12 cellular contexts compared by ENCODE assay signal in the genomic region with DNA sequence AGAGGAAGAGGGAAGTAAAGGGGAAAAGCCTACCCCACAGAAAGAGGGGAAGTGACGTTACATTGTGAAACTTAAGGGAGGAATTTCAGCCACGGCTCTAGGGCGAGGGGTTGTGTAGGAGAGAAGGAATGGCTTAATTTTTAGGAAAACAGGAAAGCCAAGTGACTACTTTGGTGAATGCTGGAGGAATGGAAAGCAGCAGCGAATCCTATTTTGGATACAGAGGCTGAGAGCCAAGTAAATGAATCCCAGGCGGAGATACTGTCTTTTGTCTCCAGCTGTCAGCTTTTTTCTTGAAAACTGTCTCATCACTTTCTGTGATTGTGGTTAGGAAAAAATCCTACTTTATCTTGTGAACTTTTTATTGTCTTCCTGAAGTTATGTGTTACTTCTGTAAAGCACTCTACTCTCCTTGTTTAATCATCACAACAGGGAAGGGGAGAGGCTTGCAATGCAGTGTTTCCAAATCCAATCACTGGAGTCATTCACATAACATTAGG.
DNase-seq lines count a peak whose midpoint lies in the region; ATAC-seq and TF ChIP-seq lines count a peak whose summit lies in the region.
"Had no signal": no experiment of that assay in that cellular context is flagged by ENCODE, and none has a peak within 500 bp of the region (broad histone marks: within the 10 kb centered on the region; RNA-seq: fewer than 3 reads in every experiment).

No MANE protein-coding gene starts in this region.

- H3K27ac ChIP-seq in breast epithelium: peak overlapping the region; percentile 70 to 85
- H3K27ac ChIP-seq in mammary epithelial cell (ENCODE audit: insufficient read depth, low read depth, low read length): no peak overlapping the region
- peak overlapping the region; percentile 36 for H3K27ac ChIP-seq in epithelial cell of prostate
- peak overlapping the region; percentile 77 to 83 for H3K27ac ChIP-seq in uterus
- H3K27ac ChIP-seq: cardiac muscle cell had no signal

- no peaks in the 10 kb centered on the region for H3K27me3 ChIP-seq in breast epithelium
- H3K27me3 ChIP-seq in mammary epithelial cell (ENCODE audit: insufficient read depth, low read length): no peaks in the 10 kb centered on the region
- no peaks in the 10 kb centered on the region for H3K27me3 ChIP-seq in uterus
- H3K27me3 ChIP-seq: cardiac muscle cell had no signal

- H3K9me3 ChIP-seq in breast epithelium (no peaks in the 10 kb centered on the region), mammary epithelial cell (replicated peaks; ENCODE audit: insufficient read depth, low read length) (peaks cover 6% of the 10 kb centered on the region), uterus (no peaks in the 10 kb centered on the region)

- H3K4me3 ChIP-seq in breast epithelium (peak overlapping the region; percentile 12 to 42 (median 21)), mammary epithelial cell (replicated peaks in 1 of 3; ENCODE audit: insufficient read depth in 1 of 3, low read depth in 2 of 3, low read length in 3 of 3) (no peak overlapping the region), uterus (peak overlapping the region; percentile 0 to 14)
- H3K4me3 ChIP-seq: cardiac muscle cell had no signal

- ATAC-seq in HG03039 (IDR thresholded peaks at IDR 0.05; ENCODE audit: unreplicated experiment): no peak
- ATAC-seq: activated CD4-positive, alpha-beta T cell treated with anti-CD3 and anti-CD28 coated beads for 36 hours; HCT116 had no signal

- intact Hi-C loops in breast epithelium (cut with DNase I; ENCODE audit: low total_unique reads): no loop called here
- intact Hi-C loops in mammary epithelial cell (cut with micrococcal nuclease): loop anchor here (1.0 kb wide), 1 partner anchor 48 kb away; no protein-coding TSS in a partner anchor
- intact Hi-C loops in uterus (cut with DNase I; ENCODE audit: low total_unique reads): no loop called here

- H3K4me1 ChIP-seq in breast epithelium (no peaks in the 10 kb centered on the region), mammary epithelial cell (ENCODE audit: insufficient read depth, low read length) (peaks cover 37% of the 10 kb centered on the region), uterus (peaks cover 0 to 4% of the 10 kb centered on the region in 2 donors)

- no peaks in the 10 kb centered on the region for H4K20me1 ChIP-seq in mammary epithelial cell (ENCODE audit: insufficient read depth, low read length)

- dilution Hi-C loops in mammary epithelial cell (cut with HindIII; ENCODE audit: low sequenced_read_pairs): no loop called here

- peaks cover 85% of the 10 kb centered on the region for H3K79me2 ChIP-seq in mammary epithelial cell (ENCODE audit: insufficient read depth, low read length)

- TF ChIP-seq POLR2A in breast epithelium (IDR thresholded peaks at IDR 0.05) (no peak), uterus (IDR thresholded peaks at IDR 0.05) (no peak)

- DNase-seq in breast epithelium (ENCODE audit: low spot score in 2 of 2) (no peak), mammary epithelial cell (no peak), epithelial cell of prostate (ENCODE audit: low read depth, low spot score) (no peak), mucosa of gallbladder (ENCODE audit: low spot score) (peak; percentile 14), uterus (peak; percentile 41 to 58), retina (no peak)
- no peak for DNase-seq in stimulated activated CD4-positive, alpha-beta T cell treated with anti-CD3 and anti-CD28 coated beads, Interleukin-15, amount 100 ng/mL, for 24 hours
- DNase-seq: activated CD4-positive, alpha-beta T cell treated with anti-CD3 and anti-CD28 coated beads for 36 hours; kidney glomerular epithelial cell had no signal

- in situ Hi-C loops in mammary epithelial cell (cut with MboI; ENCODE audit: low sequenced_read_pairs in 2 of 2): no loop called here

- no peak overlapping the region for H3K4me2 ChIP-seq in mammary epithelial cell (ENCODE audit: insufficient read depth, low read depth, low read length)

- no peak overlapping the region for H3K9ac ChIP-seq in mammary epithelial cell (ENCODE audit: insufficient read depth, low read length)

- H3K36me3 ChIP-seq in breast epithelium (no peaks in the 10 kb centered on the region), mammary epithelial cell (ENCODE audit: insufficient read depth, low read length) (no peaks in the 10 kb centered on the region), uterus (no peaks in the 10 kb centered on the region)
- H3K36me3 ChIP-seq: cardiac muscle cell had no signal

- no TSS peak for BruUV-seq in mammary epithelial cell (replicated peaks; lab: Mats Ljungman, UMichigan)

- CTCF ChIA-PET in mammary epithelial cell (lab: Charles Lee; ENCODE audit: low non-redundant PET): no interaction called here

- no peak overlapping the region for H2AFZ ChIP-seq in mammary epithelial cell (ENCODE audit: low read depth, low read length)

- 43% methylated on average over 5 of the region's 5 CpGs for WGBS in mammary epithelial cell (ENCODE audit: low coverage, missing lambda C conversion rate)

- TF ChIP-seq CTCF in breast epithelium (IDR thresholded peaks at IDR 0.05): no peak
- no peak for TF ChIP-seq CTCF in mammary epithelial cell (conservative IDR thresholded peaks at IDR 0.05 in 1 of 2, IDR thresholded peaks at IDR 0.05 in 1 of 2; ENCODE audit: extremely low read depth in 1 of 2, insufficient read depth in 1 of 2, low read depth in 1 of 2, low read length in 2 of 2)
- TF ChIP-seq CTCF in uterus (IDR thresholded peaks at IDR 0.05): no peak

Comparison
In these comparisons a context has a peak if more than half of its experiments do, and no peak if none do; other contexts are left out.
1. H3K4me3 ChIP-seq: peak in breast epithelium (3 of 3) and uterus (2 of 2); none in mammary epithelial cell (0 of 3).
2. DNase-seq: peak in mucosa of gallbladder (single experiment) and uterus (2 of 2); none in breast epithelium (0 of 2), mammary epithelial cell (single experiment), epithelial cell of prostate (single experiment), retina (single experiment) and stimulated activated CD4-positive, alpha-beta T cell treated with anti-CD3 and anti-CD28 coated beads, Interleukin-15, amount 100 ng/mL, for 24 hours (single experiment).